1 cellular context compared by ENCODE assay signal in genomic region chr1:11571906-11572616, GRCh38.
TF ChIP-seq lines count a peak whose summit lies in the region.

No MANE protein-coding gene starts in this region.

TF ChIP-seq in GM23338, 12 proteins besides CTCF, POLR2A, EP300 and RAD21 (continued from another document):
- TF ChIP-seq ZNF462 (CRISPR knock-in tag; IDR thresholded peaks at IDR 0.05) (no peak), EZH2 (IDR thresholded peaks at IDR 0.05; ENCODE audit: low read depth, unreplicated experiment) (no peak), ZNF331 (CRISPR knock-in tag; IDR thresholded peaks at IDR 0.05; ENCODE audit: low read depth) (no peak)
